Comparison of ENCODE assay signal across 14 cellular contexts in genomic region chr11:44886765-44887164, GRCh38.
A peak's percentile ranks its signal among the peaks of the same experiment; 100 is the strongest.
DNase-seq lines count a peak whose midpoint lies in the region; ATAC-seq and TF ChIP-seq lines count a peak whose summit lies in the region.
"Had no signal": no experiment of that assay in that cellular context is flagged by ENCODE, and none has a peak within 500 bp of the region (broad histone marks: within the 10 kb centered on the region; RNA-seq: fewer than 3 reads in every experiment).

No MANE protein-coding gene starts in this region.

- no peaks in the 10 kb centered on the region for H3K27me3 ChIP-seq in gastrocnemius medialis
- H3K27me3 ChIP-seq: body of pancreas, spleen had no signal

- in situ Hi-C loops in gastrocnemius medialis (cut with MboI; ENCODE audit: low sequenced_read_pairs in 4 of 4) = no loop called here

- DNase-seq in AG09309 (ENCODE audit: low read depth) = peak; percentile 28
- peak; percentile 37 for DNase-seq in RPMI7951 (ENCODE audit: low read depth)
- DNase-seq in epithelial cell of esophagus (ENCODE audit: low read depth) = peak; percentile 4
- peak; percentile 43 for DNase-seq in myocyte (ENCODE audit: low read depth)
- no peak for DNase-seq in globus pallidus (ENCODE audit: low spot score)
- no peak for DNase-seq in Kasumi-1 (lab: John Stamatoyannopoulos, UW)
- no peak for DNase-seq in posterior vena cava (ENCODE audit: low spot score)
- no peak for DNase-seq in gastrocnemius medialis
- DNase-seq: activated T-cell treated with anti-CD3 and anti-CD28 coated beads, Interleukin-2, amount 50 U/mL, for 1 hour; body of pancreas; immature natural killer cell; NCI-H1436 treated with DMSO at 0.1 percent for 48 hours; spleen had no signal

- H3K4me1 ChIP-seq in gastrocnemius medialis = no peaks in the 10 kb centered on the region
- H3K4me1 ChIP-seq: body of pancreas had no signal

- no peak for ATAC-seq in gastrocnemius medialis
- ATAC-seq: body of pancreas had no signal

- no peak for TF ChIP-seq POLR2A in gastrocnemius medialis (IDR thresholded peaks at IDR 0.05)

- no peak for TF ChIP-seq CTCF in AG09309 (IDR thresholded peaks at IDR 0.05; ENCODE audit: control insufficient read depth, insufficient read depth, low read depth, low read length, missing control alignments)
- no peak for TF ChIP-seq CTCF in epithelial cell of esophagus (IDR thresholded peaks at IDR 0.05; ENCODE audit: insufficient read depth, low read depth, low read length, missing control alignments)
- TF ChIP-seq CTCF in gastrocnemius medialis (IDR thresholded peaks at IDR 0.05 in 4 of 5, conservative IDR thresholded peaks at IDR 0.05 in 1 of 5) = no peak

- H3K36me3 ChIP-seq in gastrocnemius medialis = no peaks in the 10 kb centered on the region
- H3K36me3 ChIP-seq: spleen had no signal

- no peaks in the 10 kb centered on the region for H3K9me3 ChIP-seq in gastrocnemius medialis
- H3K9me3 ChIP-seq: body of pancreas, spleen had no signal

- H3K4me3 ChIP-seq in AG09309 (ENCODE audit: control insufficient read depth, low read depth, low read length) (no peak overlapping the region), epithelial cell of esophagus (ENCODE audit: low read length) (no peak overlapping the region), gastrocnemius medialis (no peak overlapping the region)
- H3K4me3 ChIP-seq: body of pancreas, spleen had no signal

- intact Hi-C loops in posterior vena cava (cut with DNase I) = no loop called here
- intact Hi-C loops in gastrocnemius medialis (cut with DNase I; ENCODE audit: low total_unique reads) = no loop called here

- H3K27ac ChIP-seq in gastrocnemius medialis = no peak overlapping the region
- H3K27ac ChIP-seq: body of pancreas, epithelial cell of prostate, spleen had no signal

Comparison
In these comparisons a context has a peak if more than half of its experiments do, and no peak if none do; other contexts are left out.
1. DNase-seq: peak in AG09309 (single experiment), RPMI7951 (single experiment), epithelial cell of esophagus (single experiment) and myocyte (single experiment); none in globus pallidus (single experiment), Kasumi-1 (0 of 2), posterior vena cava (single experiment) and gastrocnemius medialis (0 of 2).